3 cellular contexts compared by ENCODE assay signal in genomic region chr7:16080131-16080530, GRCh38.
TF ChIP-seq lines count a peak whose summit lies in the region.

No MANE protein-coding gene starts in this region.

TF ChIP-seq in SK-N-SH, 30 proteins besides CTCF, POLR2A, EP300 and RAD21:
- TF ChIP-seq RXRA (IDR thresholded peaks at IDR 0.05; ENCODE audit: borderline replicate concordance, low read depth) = no peak
- TF ChIP-seq, protein P1, sequence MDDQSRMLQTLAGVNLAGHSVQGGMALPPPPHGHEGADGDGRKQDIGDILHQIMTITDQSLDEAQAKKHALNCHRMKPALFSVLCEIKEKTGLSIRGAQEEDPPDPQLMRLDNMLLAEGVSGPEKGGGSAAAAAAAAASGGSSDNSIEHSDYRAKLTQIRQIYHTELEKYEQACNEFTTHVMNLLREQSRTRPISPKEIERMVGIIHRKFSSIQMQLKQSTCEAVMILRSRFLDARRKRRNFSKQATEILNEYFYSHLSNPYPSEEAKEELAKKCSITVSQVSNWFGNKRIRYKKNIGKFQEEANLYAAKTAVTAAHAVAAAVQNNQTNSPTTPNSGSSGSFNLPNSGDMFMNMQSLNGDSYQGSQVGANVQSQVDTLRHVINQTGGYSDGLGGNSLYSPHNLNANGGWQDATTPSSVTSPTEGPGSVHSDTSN (IDR thresholded peaks at IDR 0.05) = no peak
- TF ChIP-seq FOXJ3 (CRISPR knock-in tag; IDR thresholded peaks at IDR 0.05) = no peak
- TF ChIP-seq YY1 (IDR thresholded peaks at IDR 0.05; ENCODE audit: low read depth) = no peak
- TF ChIP-seq MEF2A (IDR thresholded peaks at IDR 0.05; ENCODE audit: borderline replicate concordance, low read depth) = no peak
- TF ChIP-seq RCOR1 (IDR thresholded peaks at IDR 0.05; ENCODE audit: low read length) = no peak
- TF ChIP-seq SIN3A (IDR thresholded peaks at IDR 0.05; ENCODE audit: borderline replicate concordance, low read depth, low read length) = no peak
- TF ChIP-seq USF2 (IDR thresholded peaks at IDR 0.05; ENCODE audit: borderline replicate concordance, low read depth, low read length) = no peak
- no peak for TF ChIP-seq FOSL2 (IDR thresholded peaks at IDR 0.05; ENCODE audit: borderline replicate concordance, low read depth)
- no peak for TF ChIP-seq GATA2 (CRISPR knock-in tag; IDR thresholded peaks at IDR 0.05)
- TF ChIP-seq, protein P2, sequence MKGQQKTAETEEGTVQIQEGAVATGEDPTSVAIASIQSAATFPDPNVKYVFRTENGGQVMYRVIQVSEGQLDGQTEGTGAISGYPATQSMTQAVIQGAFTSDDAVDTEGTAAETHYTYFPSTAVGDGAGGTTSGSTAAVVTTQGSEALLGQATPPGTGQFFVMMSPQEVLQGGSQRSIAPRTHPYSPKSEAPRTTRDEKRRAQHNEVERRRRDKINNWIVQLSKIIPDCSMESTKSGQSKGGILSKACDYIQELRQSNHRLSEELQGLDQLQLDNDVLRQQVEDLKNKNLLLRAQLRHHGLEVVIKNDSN (IDR thresholded peaks at IDR 0.05; ENCODE audit: borderline replicate concordance, low read depth) = no peak

TF ChIP-seq in SK-N-SH treated with all-trans-retinoic acid at 6 μM for 48 hours, 23 proteins besides CTCF, POLR2A, EP300 and RAD21 (continued from another document):
- TF ChIP-seq PATZ1 (CRISPR knock-in tag; IDR thresholded peaks at IDR 0.05; ENCODE audit: borderline replicate concordance) = no peak

TF ChIP-seq in K562, 482 proteins besides CTCF, POLR2A, EP300 and RAD21:
- TF ChIP-seq ZBTB12 (CRISPR knock-in tag; IDR thresholded peaks at IDR 0.05) (no peak), MEF2A (IDR thresholded peaks at IDR 0.05; ENCODE audit: control insufficient read depth, low read depth, low read length) (no peak), ZFP36 (IDR thresholded peaks at IDR 0.05; ENCODE audit: low read depth, low read length, partially characterized antibody) (no peak), BDP1 (IDR thresholded peaks at IDR 0.05; ENCODE audit: insufficient read depth, insufficient read length) (no peak), ELF1 (tag; IDR thresholded peaks at IDR 0.05) (no peak), SAFB (IDR thresholded peaks at IDR 0.05; ENCODE audit: borderline replicate concordance, low read depth, low read length) (no peak), RBM17 (IDR thresholded peaks at IDR 0.05; ENCODE audit: borderline replicate concordance, low read depth, low read length) (no peak), CREM (IDR thresholded peaks at IDR 0.05; ENCODE audit: low read depth) (no peak), ZNF12 (CRISPR knock-in tag; IDR thresholded peaks at IDR 0.05) (no peak), ZFX (CRISPR knock-in tag; IDR thresholded peaks at IDR 0.05) (no peak), RBM22 (IDR thresholded peaks at IDR 0.05; ENCODE audit: low read depth, low read length, poor library complexity, severe bottlenecking) (no peak), CHD1 (IDR thresholded peaks at IDR 0.05; ENCODE audit: low read length) (no peak), SUPT5H (IDR thresholded peaks at IDR 0.05) (no peak), NR2C2 (CRISPR knock-in tag; IDR thresholded peaks at IDR 0.05) (no peak), NR2C2 (tag; IDR thresholded peaks at IDR 0.05) (no peak)
